In genomic region chrX:106306391-106306947, GRCh38 we compare ENCODE assay signal across 29 cellular contexts.
"Had no signal": no experiment of that assay in that cellular context is flagged by ENCODE, and none has a peak within 500 bp of the region (broad histone marks: within the 10 kb centered on the region; RNA-seq: fewer than 3 reads in every experiment).

No MANE protein-coding gene starts in this region.

- H3K79me2 ChIP-seq: parathyroid adenoma had no signal

- ATAC-seq: natural killer cell; psoas muscle; right cardiac atrium; sciatic nerve; stimulated activated memory B cell treated with anti-CD40 and anti-IgM and Interleukin-4, amounts not matched to agents 10 μg/mL and 1 μg/mL and 100 μg/mL, for 72 hours; stimulated activated naive CD8-positive, alpha-beta T cell treated with anti-CD3 and anti-CD28 coated beads, Interleukin-15, amount 100 ng/mL, for 72 hours; stimulated activated naive CD8-positive, alpha-beta T cell treated with anti-CD3 and anti-CD28 coated beads, Interleukin-15, Interleukin-2, amounts not matched to agents 100 U/mL and 50 U/mL, for 24 hours had no signal

- H3K4me2 ChIP-seq: neural progenitor cell, smooth muscle cell had no signal

- H2AFZ ChIP-seq: neural progenitor cell, parathyroid adenoma had no signal

- H3K9me3 ChIP-seq: ovary, psoas muscle, spleen, suprapubic skin, testis, tibial artery, transverse colon, upper lobe of left lung, vagina had no signal

- DNase-seq: natural killer cell; occipital lobe; ovary; posterior cingulate gyrus; psoas muscle; right cardiac atrium; spleen; stimulated activated CD4-positive, alpha-beta T cell treated with anti-CD3 and anti-CD28 coated beads, Interleukin-12 subunit alpha, Interleukin-12 subunit beta, amount 100 ng/mL, for 4 hours; stimulated activated CD4-positive, alpha-beta T cell treated with anti-CD3 and anti-CD28 coated beads, Interleukin-1b, Interleukin-23, amount 100 ng/mL, for 48 hours; stimulated activated CD4-positive, alpha-beta T cell treated with anti-CD3 and anti-CD28 coated beads, Interleukin-4, amount 100 ng/mL, for 1 hour; stimulated activated CD4-positive, alpha-beta T cell treated with anti-CD3 and anti-CD28 coated beads, Interleukin-4, amount 100 ng/mL, for 4 hours; stimulated activated CD8-positive, alpha-beta memory T cell treated with anti-CD3 and anti-CD28 coated beads, Interleukin-4, amount 100 ng/mL, for 48 hours; stimulated activated naive CD4-positive, alpha-beta T cell; stimulated activated naive CD8-positive, alpha-beta T cell treated with anti-CD3 and anti-CD28 coated beads, Interleukin-15, amount 100 ng/mL, for 72 hours; stimulated activated naive CD8-positive, alpha-beta T cell treated with anti-CD3 and anti-CD28 coated beads, Interleukin-15, Interleukin-2, amounts not matched to agents 100 U/mL and 50 U/mL, for 24 hours; substantia nigra; testis; tibial artery; transverse colon; upper lobe of left lung had no signal

- H3K9ac ChIP-seq: neural progenitor cell, parathyroid adenoma had no signal

- H3K27ac ChIP-seq: neural progenitor cell, ovary, parathyroid adenoma, psoas muscle, skin epidermis, spleen, suprapubic skin, testis, tibial artery, transverse colon, upper lobe of left lung, vagina had no signal

- H3K4me3 ChIP-seq: neural progenitor cell, ovary, psoas muscle, skin epidermis, smooth muscle cell, spleen, suprapubic skin, testis, tibial artery, transverse colon, upper lobe of left lung, vagina had no signal

- H3K4me1 ChIP-seq: neural progenitor cell, parathyroid adenoma, psoas muscle, spleen, suprapubic skin, testis, tibial artery, transverse colon, upper lobe of left lung, vagina had no signal

- H3K27me3 ChIP-seq: neural progenitor cell, ovary, spleen, suprapubic skin, testis, tibial artery, transverse colon, upper lobe of left lung, vagina had no signal

- H3K36me3 ChIP-seq: neural progenitor cell, ovary, spleen, suprapubic skin, tibial artery, transverse colon, upper lobe of left lung, vagina had no signal

- FAIRE-seq: urothelium cell line had no signal
